Comparison of ENCODE assay signal across 25 cellular contexts in genomic region chr12:3515506-3515905, GRCh38. TPM values are rescaled to one million over a fixed set of nuclear protein-coding genes. Genes with fewer than 3 reads are reported as not detected.
"Had no signal": no experiment of that assay in that cellular context is flagged by ENCODE, and none has a peak within 500 bp of the region (broad histone marks: within the 10 kb centered on the region; RNA-seq: fewer than 3 reads in every experiment).

No MANE protein-coding gene starts in this region.

- H3K9ac ChIP-seq: KMS-11 had no signal

- H3K4me2 ChIP-seq: KMS-11 had no signal

- DNase-seq: Kasumi-1, MM.1S, NCI-H1092 treated with DMSO at 0.1 percent for 48 hours, NCI-H1436, NCI-H1694 treated with DMSO at 0.1 percent for 48 hours, NCI-H1930, NCI-H2081, NCI-H2107, NCI-H2227 treated with DMSO at 0.1 percent for 48 hours, NCI-H446, NCI-H510A, NCI-H524 treated with DMSO at 0.1 percent for 48 hours, NCI-H69, NCI-H774, Right ventricle myocardium superior, RPMI8226, SIG-M5 had no signal

- H3K4me1 ChIP-seq: SJSA1 had no signal

- H3K4me3 ChIP-seq: K562, SJSA1, SK-N-MC had no signal

- H3K9me3 ChIP-seq: SJSA1 had no signal

- H3K4me3 Mint-ChIP-seq: IgD-negative memory B cell had no signal

- H3K9me3 Mint-ChIP-seq: IgD-negative memory B cell had no signal

- H3K36me3 ChIP-seq: SJSA1 had no signal

- H3K27ac ChIP-seq: KMS-11, SJSA1, SK-N-MC had no signal

- H3K4me1 Mint-ChIP-seq: IgD-negative memory B cell had no signal

- H3K36me3 Mint-ChIP-seq: IgD-negative memory B cell had no signal

- FAIRE-seq: K562, RCC 7860 had no signal

- H3K27ac Mint-ChIP-seq: IgD-negative memory B cell had no signal

- ATAC-seq: K562 had no signal

RNA-seq across cellular contexts. Expression of gene PRMT8, which starts 24.5 kb away (rescaled TPM):
- total RNA-seq: HT1080, K562, M059J, Right ventricle myocardium superior, SJSA1 had no signal
- polyA plus RNA-seq: IgD-negative memory B cell, K562 had no signal
